8 cellular contexts compared by ENCODE assay signal in genomic region chr7:45574521-45575500, GRCh38. TPM values are rescaled to one million over a fixed set of nuclear protein-coding genes. Genes with fewer than 3 reads are reported as not detected.
DNase-seq lines count a peak whose midpoint lies in the region; ATAC-seq and TF ChIP-seq lines count a peak whose summit lies in the region.

No MANE protein-coding gene starts in this region.

- H3K4me1 Mint-ChIP-seq in activated CD8-positive, alpha-beta memory T cell treated with anti-CD3 and anti-CD28 coated beads, Interleukin-2, amount 10 ng/mL, durations not matched to agents 7 days and 5 days, result peaks cover 6% of the 10 kb centered on the region

- peak overlapping the region; percentile 86 for H2AFZ ChIP-seq in KMS-11 (ENCODE audit: low read depth)

- intact Hi-C loops in ovary (cut with DNase I), result no loop called here

- H3K79me2 ChIP-seq in KMS-11 (ENCODE audit: insufficient read depth, low read depth), result peaks cover 7% of the 10 kb centered on the region; the same call in 1 of the 2 replicates

- H3K36me3 ChIP-seq in KMS-11 (ENCODE audit: insufficient read depth), result no peaks in the 10 kb centered on the region
- no peaks in the 10 kb centered on the region for H3K36me3 ChIP-seq in ovary

- H3K9me3 Mint-ChIP-seq in activated CD8-positive, alpha-beta memory T cell treated with anti-CD3 and anti-CD28 coated beads, Interleukin-2, amount 10 ng/mL, durations not matched to agents 7 days and 5 days (ENCODE audit: low read depth), result no peaks in the 10 kb centered on the region

- no peaks in the 10 kb centered on the region for H3K27me3 ChIP-seq in KMS-11 (ENCODE audit: insufficient read depth, low read depth)
- no peaks in the 10 kb centered on the region for H3K27me3 ChIP-seq in ovary

- H3K4me1 ChIP-seq in KMS-11 (ENCODE audit: low read depth, poor library complexity, severe bottlenecking) (peaks cover 8% of the 10 kb centered on the region), ovary (ENCODE audit: insufficient read depth) (peaks cover 3% of the 10 kb centered on the region)

- DNase-seq in activated CD8-positive, alpha-beta memory T cell treated with anti-CD3 and anti-CD28 coated beads, Interleukin-2, amount 10 ng/mL, durations not matched to agents 7 days and 5 days, result no peak
- no peak for DNase-seq in activated CD8-positive, alpha-beta memory T cell treated with anti-CD3 and anti-CD28 coated beads, Interleukin-2, amount 50 U/mL, for 48 hours
- DNase-seq in astrocyte of the cerebellum (ENCODE audit: low read depth) (peak; percentile 6), stromal cell of bone marrow (ENCODE audit: low read depth) (peak; percentile 17), ovary (no peak), NCI-H524 treated with DMSO at 0.1 percent for 48 hours (lab: John Stamatoyannopoulos, UW) (no peak)

- peak overlapping the region; percentile 91 for H3K4me2 ChIP-seq in KMS-11

- peak overlapping the region; percentile 76 for H3K9ac ChIP-seq in KMS-11

- TF ChIP-seq EP300 in ovary (IDR thresholded peaks at IDR 0.05), result no peak

- H3K4me3 Mint-ChIP-seq in activated CD8-positive, alpha-beta memory T cell treated with anti-CD3 and anti-CD28 coated beads, Interleukin-2, amount 10 ng/mL, durations not matched to agents 7 days and 5 days, result peak overlapping the region; percentile 26

- TF ChIP-seq CTCF in KMS-11 (conservative IDR thresholded peaks at IDR 0.05; ENCODE audit: low read depth, low read length) (no peak), astrocyte of the cerebellum (IDR thresholded peaks at IDR 0.05; ENCODE audit: low read depth, low read length, missing control alignments) (no peak), ovary (IDR thresholded peaks at IDR 0.05) (no peak)

- CTCF ChIA-PET in activated CD8-positive, alpha-beta memory T cell treated with anti-CD3 and anti-CD28 coated beads, Interleukin-2, amount 10 ng/mL, durations not matched to agents 7 days and 5 days (lab: Charles Lee), result no interaction called here

- in situ Hi-C loops in astrocyte of the cerebellum (cut with HindIII; ENCODE audit: low sequenced_read_pairs), result no loop called here

- no peak for TF ChIP-seq POLR2A in ovary (IDR thresholded peaks at IDR 0.05)

- H3K9me3 ChIP-seq in ovary, result no peaks in the 10 kb centered on the region

- H3K36me3 Mint-ChIP-seq in activated CD8-positive, alpha-beta memory T cell treated with anti-CD3 and anti-CD28 coated beads, Interleukin-2, amount 10 ng/mL, durations not matched to agents 7 days and 5 days, result no peaks in the 10 kb centered on the region

- 1% methylated on average over 48 to 104 of the region's 104 CpGs for WGBS in ovary, 3 donors

- H4K20me1 ChIP-seq in KMS-11 (ENCODE audit: insufficient read depth), result no peaks in the 10 kb centered on the region

- peak; percentile 32 for ATAC-seq in activated CD8-positive, alpha-beta memory T cell treated with anti-CD3 and anti-CD28 coated beads, Interleukin-2, amount 10 ng/mL, durations not matched to agents 7 days and 5 days

- peak overlapping the region; percentile 23; the same call in 1 of the 2 replicates for H3K27ac ChIP-seq in KMS-11
- H3K27ac ChIP-seq in ovary, result no peak overlapping the region

- H3K27ac Mint-ChIP-seq in activated CD8-positive, alpha-beta memory T cell treated with anti-CD3 and anti-CD28 coated beads, Interleukin-2, amount 10 ng/mL, durations not matched to agents 7 days and 5 days, result no peak overlapping the region

- H3K4me3 ChIP-seq in KMS-11 (IDR thresholded peaks at IDR 0.05; ENCODE audit: insufficient read depth, low read depth, low read length), result no peak overlapping the region
- peak overlapping the region; percentile 50 for H3K4me3 ChIP-seq in astrocyte of the cerebellum (ENCODE audit: low read depth, low read length)
- H3K4me3 ChIP-seq in iPS-11a (ENCODE audit: low read depth, low read length), result peak overlapping the region; percentile 60
- no peak overlapping the region for H3K4me3 ChIP-seq in ovary

- peaks cover 55% of the 10 kb centered on the region for H3K27me3 Mint-ChIP-seq in activated CD8-positive, alpha-beta memory T cell treated with anti-CD3 and anti-CD28 coated beads, Interleukin-2, amount 10 ng/mL, durations not matched to agents 7 days and 5 days

RNA-seq across cellular contexts. Expression of gene ADCY1, which starts 0.6 kb away (rescaled TPM):
- total RNA-seq in activated CD8-positive, alpha-beta memory T cell treated with anti-CD3 and anti-CD28 coated beads, Interleukin-2, amount 10 ng/mL, durations not matched to agents 7 days and 5 days, result 1 to 10 TPM; 1.3 to 6.7 TPM
- total RNA-seq in ovary, result 1 to 10 TPM in 4 of 7 donors, under 1 TPM in 3; 0.40 to 3.7 (median 1.7) TPM
- 1 to 10 TPM in 1 of 2 donors, under 1 TPM in 1; 0.84 to 2.7 TPM for polyA plus RNA-seq in ovary

Comparison
In these comparisons a context has a peak if more than half of its experiments do, and no peak if none do; other contexts are left out.
1. DNase-seq: peak in astrocyte of the cerebellum (single experiment) and stromal cell of bone marrow (single experiment); none in activated CD8-positive, alpha-beta memory T cell treated with anti-CD3 and anti-CD28 coated beads, Interleukin-2, amount 10 ng/mL, durations not matched to agents 7 days and 5 days (single experiment), activated CD8-positive, alpha-beta memory T cell treated with anti-CD3 and anti-CD28 coated beads, Interleukin-2, amount 50 U/mL, for 48 hours (single experiment), ovary (0 of 5) and NCI-H524 treated with DMSO at 0.1 percent for 48 hours (single experiment).
2. H3K4me3 ChIP-seq: peak in astrocyte of the cerebellum (single experiment) and iPS-11a (single experiment); none in KMS-11 (single experiment) and ovary (single experiment).